18 cellular contexts compared by ENCODE assay signal in the genomic region with DNA sequence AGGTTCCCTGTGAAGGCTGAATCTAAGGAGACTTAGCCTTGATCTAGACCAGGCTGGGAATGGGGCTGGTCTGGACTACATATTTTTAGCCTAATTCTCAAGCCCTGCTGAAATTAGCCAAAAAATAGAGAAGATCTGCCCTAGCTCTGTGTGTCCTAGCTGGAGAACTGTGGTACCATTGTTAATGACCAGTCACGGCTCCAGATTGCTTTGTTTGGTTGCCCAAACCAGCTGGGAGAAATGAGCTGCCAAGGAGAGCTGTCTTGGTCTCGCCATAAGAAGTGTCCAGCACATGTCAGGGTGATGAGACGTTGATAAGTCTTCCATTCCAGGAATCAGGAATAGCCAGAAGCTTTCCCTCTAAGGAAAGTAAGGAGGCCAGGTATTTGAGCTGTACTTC. TPM values are rescaled to one million over a fixed set of nuclear protein-coding genes. Genes with fewer than 3 reads are reported as not detected.
DNase-seq lines count a peak whose midpoint lies in the region; ATAC-seq and TF ChIP-seq lines count a peak whose summit lies in the region.
"Had no signal": no experiment of that assay in that cellular context is flagged by ENCODE, and none has a peak within 500 bp of the region (broad histone marks: within the 10 kb centered on the region; RNA-seq: fewer than 3 reads in every experiment).

No MANE protein-coding gene starts in this region.

- H3K27ac Mint-ChIP-seq in endothelial cell (ENCODE audit: unreplicated experiment) = peak overlapping the region; percentile 65
- H3K27ac Mint-ChIP-seq in effector memory CD8-positive, alpha-beta T cell = no peak overlapping the region

- no peak for ATAC-seq in Right ventricle myocardium superior (ENCODE audit: poor library complexity)
- no peak for ATAC-seq in HG03354 (IDR thresholded peaks at IDR 0.05; ENCODE audit: poor library complexity, severe bottlenecking, unreplicated experiment)
- no peak for ATAC-seq in effector memory CD8-positive, alpha-beta T cell (replicated peaks)
- ATAC-seq in HG02885 (IDR thresholded peaks at IDR 0.05; ENCODE audit: poor library complexity, unreplicated experiment) = no peak
- no peak for ATAC-seq in GM19035 (IDR thresholded peaks at IDR 0.05; ENCODE audit: unreplicated experiment)

- DNase-seq in cardiac muscle cell (ENCODE audit: low read depth in 1 of 2, low spot score in 1 of 2) (no peak), Right ventricle myocardium superior (no peak), endothelial cell (ENCODE audit: low spot score) (no peak), nucleus accumbens (lab: John Stamatoyannopoulos, UW) (peak in 29 of 56 donors; percentile 11 to 68 (median 41))
- no peak for DNase-seq in effector memory CD8-positive, alpha-beta T cell
- DNase-seq: DMS53, NCI-H1048, NCI-H146, NCI-H2107, NCI-H226, NCI-H526, SHP77 treated with DMSO at 0.1 percent for 48 hours had no signal

- no peaks in the 10 kb centered on the region for H3K9me3 Mint-ChIP-seq in endothelial cell (ENCODE audit: unreplicated experiment)
- no peaks in the 10 kb centered on the region for H3K9me3 Mint-ChIP-seq in effector memory CD8-positive, alpha-beta T cell

- peak overlapping the region; percentile 23 for H3K27ac ChIP-seq in cardiac muscle cell

- peaks cover 46% of the 10 kb centered on the region for H3K4me1 Mint-ChIP-seq in endothelial cell (ENCODE audit: unreplicated experiment)
- H3K4me1 Mint-ChIP-seq in effector memory CD8-positive, alpha-beta T cell (ENCODE audit: low read depth in 2 of 2) = no peaks in the 10 kb centered on the region

- TF ChIP-seq CTCF in cardiac muscle cell (IDR thresholded peaks at IDR 0.05; ENCODE audit: low read depth, low read length) (no peak), endothelial cell (IDR thresholded peaks at IDR 0.05; ENCODE audit: unreplicated experiment) (no peak)

- H3K9me3 ChIP-seq in cardiac muscle cell (ENCODE audit: low read depth) = no peaks in the 10 kb centered on the region
- H3K9me3 ChIP-seq: Caco-2, HAP-1 had no signal

- peaks cover 7% of the 10 kb centered on the region for H3K36me3 ChIP-seq in cardiac muscle cell

- H3K27me3 ChIP-seq in cardiac muscle cell = no peaks in the 10 kb centered on the region

- no peak overlapping the region for H3K4me3 ChIP-seq in cardiac muscle cell
- H3K4me3 ChIP-seq: HAP-1 had no signal

- peak overlapping the region; percentile 48 for H3K4me3 Mint-ChIP-seq in endothelial cell (ENCODE audit: unreplicated experiment)
- no peak overlapping the region for H3K4me3 Mint-ChIP-seq in effector memory CD8-positive, alpha-beta T cell

- peaks cover 16% of the 10 kb centered on the region for H3K27me3 Mint-ChIP-seq in endothelial cell (ENCODE audit: unreplicated experiment)
- H3K27me3 Mint-ChIP-seq in effector memory CD8-positive, alpha-beta T cell = peaks cover 0 to 5% of the 10 kb centered on the region in 2 donors

- H3K4me1 ChIP-seq in cardiac muscle cell (ENCODE audit: low read depth) = peaks cover 21% of the 10 kb centered on the region
- H3K4me1 ChIP-seq: Caco-2, HAP-1 had no signal

- intact Hi-C loops in Right ventricle myocardium superior (cut with DNase I) = no loop called here

- peaks cover 31% of the 10 kb centered on the region for H3K36me3 Mint-ChIP-seq in endothelial cell (ENCODE audit: low read depth, unreplicated experiment)
- peaks cover 3% of the 10 kb centered on the region for H3K36me3 Mint-ChIP-seq in effector memory CD8-positive, alpha-beta T cell (ENCODE audit: insufficient read depth)

RNA-seq across cellular contexts. Expression of gene GBX1, which starts 20.7 kb away (rescaled TPM):
- total RNA-seq in cardiac muscle cell (0.36 and 1.6 TPM in 2 replicates), Right ventricle myocardium superior (2.7 TPM), endothelial cell (ENCODE audit: unreplicated experiment) (13.8 TPM)
- polyA plus RNA-seq in cardiac muscle cell = 1.1 and 1.3 TPM in 2 replicates
- total RNA-seq: A673, Caco-2 had no signal

RNA-seq across cellular contexts. Expression of gene ASB10, which starts 40.3 kb away (rescaled TPM):
- 1.0 and 1.4 TPM in 2 replicates for total RNA-seq in cardiac muscle cell
- 0.57 TPM in 1 of 2 replicates, not detected in the other for polyA plus RNA-seq in cardiac muscle cell
- total RNA-seq in Right ventricle myocardium superior = 42.6 TPM
- not detected for total RNA-seq in endothelial cell (ENCODE audit: unreplicated experiment)
- total RNA-seq: A673, Caco-2 had no signal

Comparison
In these comparisons a context has a peak if more than half of its experiments do, and no peak if none do; other contexts are left out.
1. RNA of gene ASB10, which starts 40.3 kb away (total RNA-seq): 42.6 TPM in Right ventricle myocardium superior (single experiment); 1.0 to 1.4 TPM in cardiac muscle cell and not detected in endothelial cell (single experiment); every median in the first group is over 10 times any median in the second.
2. DNase-seq: peak in nucleus accumbens (29 of 56); none in cardiac muscle cell (0 of 2), Right ventricle myocardium superior (single experiment), endothelial cell (single experiment) and effector memory CD8-positive, alpha-beta T cell (0 of 3).